8 cellular contexts compared by ENCODE assay signal in genomic region chr1:55214903-55215193, GRCh38. TPM values are rescaled to one million over a fixed set of nuclear protein-coding genes. Genes with fewer than 3 reads are reported as not detected.
DNase-seq lines count a peak whose midpoint lies in the region; ATAC-seq, FAIRE-seq and TF ChIP-seq lines count a peak whose summit lies in the region.

No MANE protein-coding gene starts in this region.

- H3K9me3 Mint-ChIP-seq in activated T-cell treated with anti-CD3 and anti-CD28 coated beads, Interleukin-2, amount 50 U/mL, for 24 hours: no peaks in the 10 kb centered on the region

- peak overlapping the region; percentile 58 for H3K27ac Mint-ChIP-seq in activated T-cell treated with anti-CD3 and anti-CD28 coated beads, Interleukin-2, amount 50 U/mL, for 24 hours

- H3K27me3 ChIP-seq in bronchial epithelial cell (ENCODE audit: control insufficient read depth, insufficient read depth, low read length) (no peaks in the 10 kb centered on the region), kidney epithelial cell (ENCODE audit: control insufficient read depth, insufficient read depth, low read length) (no peaks in the 10 kb centered on the region)

- H3K4me1 Mint-ChIP-seq in activated T-cell treated with anti-CD3 and anti-CD28 coated beads, Interleukin-2, amount 50 U/mL, for 24 hours (ENCODE audit: low read depth): peaks cover 70% of the 10 kb centered on the region

- TF ChIP-seq CTCF in bronchial epithelial cell (IDR thresholded peaks at IDR 0.05; ENCODE audit: insufficient read depth, low read length, severe bottlenecking) (no peak), kidney epithelial cell (IDR thresholded peaks at IDR 0.05; ENCODE audit: insufficient read depth, low read length, poor library complexity, severe bottlenecking) (no peak)

- FAIRE-seq in bronchial epithelial cell (lab: Jason Lieb, UNC): no peak

- H3K27me3 Mint-ChIP-seq in activated T-cell treated with anti-CD3 and anti-CD28 coated beads, Interleukin-2, amount 50 U/mL, for 24 hours: no peaks in the 10 kb centered on the region

- no peak for DNase-seq in activated T-cell treated with anti-CD3 and anti-CD28 coated beads, Interleukin-2, amount 50 U/mL, for 24 hours
- DNase-seq in activated T-cell treated with anti-CD3 and anti-CD28 coated beads, Interleukin-2, amount 50 U/mL, for 1 hour: no peak
- peak; percentile 48 for DNase-seq in NCI-H526 treated with DMSO at 0.1 percent for 48 hours (lab: John Stamatoyannopoulos, UW)
- DNase-seq in bronchial epithelial cell (ENCODE audit: low read depth): no peak
- DNase-seq in kidney epithelial cell (ENCODE audit: low read depth): no peak
- DNase-seq in stimulated activated CD8-positive, alpha-beta memory T cell treated with anti-CD3 and anti-CD28 coated beads, Interleukin-15, amount 100 ng/mL, for 24 hours (ENCODE audit: low read depth): peak; percentile 3
- no peak for DNase-seq in NCI-H187 treated with DMSO at 0.1 percent for 48 hours (lab: John Stamatoyannopoulos, UW)

- H3K36me3 ChIP-seq in bronchial epithelial cell (ENCODE audit: control insufficient read depth, insufficient read depth, low read length) (no peaks in the 10 kb centered on the region), kidney epithelial cell (ENCODE audit: control insufficient read depth, insufficient read depth, low read length) (no peaks in the 10 kb centered on the region)

- peak overlapping the region; percentile 90 for H3K4me3 Mint-ChIP-seq in activated T-cell treated with anti-CD3 and anti-CD28 coated beads, Interleukin-2, amount 50 U/mL, for 24 hours

- peaks cover 32% of the 10 kb centered on the region for H3K36me3 Mint-ChIP-seq in activated T-cell treated with anti-CD3 and anti-CD28 coated beads, Interleukin-2, amount 50 U/mL, for 24 hours (ENCODE audit: low read depth)

- H3K4me3 ChIP-seq in bronchial epithelial cell (ENCODE audit: low read depth, low read length) (peak overlapping the region; percentile 92), kidney epithelial cell (ENCODE audit: low read depth, low read length) (peak overlapping the region; percentile 92)

- ATAC-seq in HG02678 (IDR thresholded peaks at IDR 0.05; ENCODE audit: unreplicated experiment): peak; percentile 21

RNA-seq across cellular contexts. Expression of gene USP24, which starts 0.3 kb away (rescaled TPM):
- total RNA-seq in bronchial epithelial cell (37.6 and 40.8 TPM in 2 replicates), kidney epithelial cell (26.2 and 27.2 TPM in 2 replicates)

Comparison
In these comparisons a context has a peak if more than half of its experiments do, and no peak if none do; other contexts are left out.
1. DNase-seq: peak in NCI-H526 treated with DMSO at 0.1 percent for 48 hours (single experiment) and stimulated activated CD8-positive, alpha-beta memory T cell treated with anti-CD3 and anti-CD28 coated beads, Interleukin-15, amount 100 ng/mL, for 24 hours (single experiment); none in activated T-cell treated with anti-CD3 and anti-CD28 coated beads, Interleukin-2, amount 50 U/mL, for 24 hours (single experiment), activated T-cell treated with anti-CD3 and anti-CD28 coated beads, Interleukin-2, amount 50 U/mL, for 1 hour (single experiment), bronchial epithelial cell (single experiment), kidney epithelial cell (single experiment) and NCI-H187 treated with DMSO at 0.1 percent for 48 hours (single experiment).